In genomic region chr14:19408519-19408918, GRCh38 we compare ENCODE assay signal across 6 cellular contexts. TPM values are rescaled to one million over a fixed set of nuclear protein-coding genes. Genes with fewer than 3 reads are reported as not detected.
"Had no signal": no experiment of that assay in that cellular context is flagged by ENCODE, and none has a peak within 500 bp of the region (broad histone marks: within the 10 kb centered on the region; RNA-seq: fewer than 3 reads in every experiment).

No MANE protein-coding gene starts in this region.

RNA-seq across cellular contexts. Expression of gene POTEG, which starts 25.6 kb away (rescaled TPM):
- total RNA-seq: GM23248, GM23338, H1, H7, H9, HFFc6 had no signal
- polyA plus RNA-seq: GM23248, GM23338, H1 had no signal
